ENCODE assay signal across 12 cellular contexts in the genomic region with DNA sequence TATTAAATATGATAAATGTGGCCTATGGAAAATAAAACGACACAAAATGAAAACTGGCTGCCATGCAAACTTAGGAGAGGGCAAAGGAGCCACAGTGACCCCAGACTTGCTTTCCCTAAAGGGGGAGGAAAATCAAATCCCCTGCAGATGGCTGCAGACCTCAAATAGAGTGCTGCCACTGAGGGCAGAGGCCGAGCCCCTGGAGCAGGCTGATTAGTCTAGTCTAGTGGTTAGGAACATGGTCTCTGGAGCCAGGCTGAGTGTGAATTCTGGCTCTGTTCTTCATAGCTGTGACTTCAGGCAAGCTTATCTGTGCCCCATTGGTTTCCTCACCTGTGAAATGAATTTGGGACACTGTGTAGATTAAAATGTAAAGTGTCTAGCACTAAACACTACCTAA.
DNase-seq lines count a peak whose midpoint lies in the region; ATAC-seq lines count a peak whose summit lies in the region.
"Had no signal": no experiment of that assay in that cellular context is flagged by ENCODE, and none has a peak within 500 bp of the region (broad histone marks: within the 10 kb centered on the region; RNA-seq: fewer than 3 reads in every experiment).

No MANE protein-coding gene starts in this region.

- POLR2A ChIA-PET in activated CD4-positive, alpha-beta T cell treated with anti-CD3 and anti-CD28 coated beads, Interleukin-2, amount 10 ng/mL, durations not matched to agents 7 days and 5 days (lab: Charles Lee): no interaction called here

- peak overlapping the region; percentile 90 for H3K27ac Mint-ChIP-seq in activated CD4-positive, alpha-beta T cell treated with anti-CD3 and anti-CD28 coated beads, Interleukin-2, amount 10 ng/mL, durations not matched to agents 7 days and 5 days
- peak overlapping the region; percentile 99 for H3K27ac Mint-ChIP-seq in memory B cell

- H3K36me3 Mint-ChIP-seq in activated CD4-positive, alpha-beta T cell treated with anti-CD3 and anti-CD28 coated beads, Interleukin-2, amount 10 ng/mL, durations not matched to agents 7 days and 5 days (ENCODE audit: low read depth): peaks cover 20% of the 10 kb centered on the region
- peaks cover 9% of the 10 kb centered on the region for H3K36me3 Mint-ChIP-seq in activated T-cell treated with anti-CD3 and anti-CD28 coated beads, Interleukin-2, amount 50 U/mL, for 4 hours (ENCODE audit: insufficient read depth)
- H3K36me3 Mint-ChIP-seq in memory B cell: peaks cover 6% of the 10 kb centered on the region

- no peaks in the 10 kb centered on the region for H3K27me3 Mint-ChIP-seq in activated CD4-positive, alpha-beta T cell treated with anti-CD3 and anti-CD28 coated beads, Interleukin-2, amount 10 ng/mL, durations not matched to agents 7 days and 5 days
- H3K27me3 Mint-ChIP-seq in activated T-cell treated with anti-CD3 and anti-CD28 coated beads, Interleukin-2, amount 50 U/mL, for 4 hours (ENCODE audit: low read depth): no peaks in the 10 kb centered on the region
- no peaks in the 10 kb centered on the region for H3K27me3 Mint-ChIP-seq in memory B cell

- H3K27ac ChIP-seq in temporal lobe (ENCODE audit: low read depth, low read length): peak overlapping the region; percentile 96
- H3K27ac ChIP-seq: cardiac muscle cell had no signal

- peaks cover 94% of the 10 kb centered on the region for H3K4me1 Mint-ChIP-seq in activated CD4-positive, alpha-beta T cell treated with anti-CD3 and anti-CD28 coated beads, Interleukin-2, amount 10 ng/mL, durations not matched to agents 7 days and 5 days
- peaks cover 98% of the 10 kb centered on the region for H3K4me1 Mint-ChIP-seq in activated T-cell treated with anti-CD3 and anti-CD28 coated beads, Interleukin-2, amount 50 U/mL, for 4 hours (ENCODE audit: low read depth)
- peaks cover 81% of the 10 kb centered on the region for H3K4me1 Mint-ChIP-seq in memory B cell

- H3K4me3 Mint-ChIP-seq in activated CD4-positive, alpha-beta T cell treated with anti-CD3 and anti-CD28 coated beads, Interleukin-2, amount 10 ng/mL, durations not matched to agents 7 days and 5 days: peak overlapping the region; percentile 23
- peak overlapping the region; percentile 80 for H3K4me3 Mint-ChIP-seq in activated T-cell treated with anti-CD3 and anti-CD28 coated beads, Interleukin-2, amount 50 U/mL, for 4 hours
- H3K4me3 Mint-ChIP-seq in memory B cell: peak overlapping the region; percentile 21

- DNase-seq in activated CD4-positive, alpha-beta T cell treated with anti-CD3 and anti-CD28 coated beads, Interleukin-2, amount 10 ng/mL, durations not matched to agents 7 days and 5 days: no peak
- no peak for DNase-seq in activated CD4-positive, alpha-beta T cell treated with anti-CD3 and anti-CD28 coated beads, Interleukin-2, amount 50 U/mL, for 48 hours
- no peak for DNase-seq in activated T-cell treated with anti-CD3 and anti-CD28 coated beads, Interleukin-2, amount 50 U/mL, for 4 hours
- DNase-seq in memory B cell (ENCODE audit: low spot score in 2 of 2): no peak
- no peak for DNase-seq in HUDEP-2 (lab: John Stamatoyannopoulos, UW; ENCODE audit: unreplicated experiment in 76 of 76)
- DNase-seq in RPMI8226: no peak
- DNase-seq: foreskin fibroblast, left colon, NCI-H1105 treated with DMSO at 0.1 percent for 48 hours had no signal

- no peak for ATAC-seq in activated T-cell treated with anti-CD3 and anti-CD28 coated beads, Interleukin-2, amount 50 U/mL, for 4 hours
- ATAC-seq in memory B cell (ENCODE audit: low read depth): no peak
- no peak for ATAC-seq in HG03354 (IDR thresholded peaks at IDR 0.05; ENCODE audit: poor library complexity, severe bottlenecking, unreplicated experiment)
- ATAC-seq: left colon had no signal

- CTCF ChIA-PET in activated CD4-positive, alpha-beta T cell treated with anti-CD3 and anti-CD28 coated beads, Interleukin-2, amount 10 ng/mL, durations not matched to agents 7 days and 5 days (lab: Charles Lee): interaction anchor here (0.8 to 3.1 kb wide), 9 partner anchors 10 to 150 kb away, joined by 3 to 15 read pairs (median 3); no protein-coding TSS in a partner anchor

- no peaks in the 10 kb centered on the region for H3K9me3 Mint-ChIP-seq in activated CD4-positive, alpha-beta T cell treated with anti-CD3 and anti-CD28 coated beads, Interleukin-2, amount 10 ng/mL, durations not matched to agents 7 days and 5 days
- no peaks in the 10 kb centered on the region for H3K9me3 Mint-ChIP-seq in activated T-cell treated with anti-CD3 and anti-CD28 coated beads, Interleukin-2, amount 50 U/mL, for 4 hours
- no peaks in the 10 kb centered on the region for H3K9me3 Mint-ChIP-seq in memory B cell

Comparison
In these comparisons a context has a peak if more than half of its experiments do, and no peak if none do; other contexts are left out.
1. H3K4me3 Mint-ChIP-seq: peak in every context shown above with its lines; median percentile 80 in activated T-cell treated with anti-CD3 and anti-CD28 coated beads, Interleukin-2, amount 50 U/mL, for 4 hours; 23 in activated CD4-positive, alpha-beta T cell treated with anti-CD3 and anti-CD28 coated beads, Interleukin-2, amount 10 ng/mL, durations not matched to agents 7 days and 5 days; 21 in memory B cell.